ENCODE assay signal across 8 cellular contexts in the genomic region with DNA sequence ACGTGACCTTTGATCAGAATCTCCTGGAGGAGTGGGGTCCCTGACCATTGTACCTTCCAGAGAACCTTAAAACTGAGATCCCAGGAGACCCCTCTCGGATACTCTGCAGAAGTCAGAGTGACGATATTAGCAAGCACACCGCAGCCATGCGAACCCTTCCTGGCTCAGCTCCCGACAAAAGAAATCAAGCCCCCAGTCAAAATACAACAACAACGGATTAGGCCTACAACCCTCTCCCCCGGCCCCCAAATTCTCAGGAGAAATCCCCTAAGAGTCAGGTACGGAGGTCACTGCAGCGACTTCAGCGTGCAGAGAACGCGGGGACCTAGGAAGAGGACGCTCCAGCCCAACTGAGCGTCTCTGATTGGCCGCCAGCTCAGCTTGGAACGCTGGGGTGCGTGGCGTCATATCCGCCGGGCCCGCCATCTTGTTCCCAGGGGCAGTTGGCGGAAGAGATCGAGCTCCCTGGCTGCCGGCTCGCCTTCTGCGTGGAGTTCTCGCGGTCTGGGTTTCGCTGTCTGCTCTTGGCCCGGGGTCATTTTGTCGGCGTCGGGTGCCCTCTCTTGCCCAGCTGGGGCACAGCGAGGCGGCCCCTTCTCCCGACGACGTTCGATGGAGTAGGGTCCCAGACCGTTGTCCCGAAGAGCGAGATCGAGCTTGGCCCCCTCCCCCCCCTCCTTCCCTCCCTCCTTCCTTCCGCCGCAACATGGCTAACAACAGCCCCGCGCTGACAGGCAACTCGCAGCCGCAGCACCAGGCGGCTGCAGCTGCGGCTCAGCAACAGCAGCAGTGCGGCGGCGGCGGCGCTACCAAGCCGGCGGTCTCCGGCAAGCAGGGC. TPM values are rescaled to one million over a fixed set of nuclear protein-coding genes. Genes with fewer than 3 reads are reported as not detected.
DNase-seq lines count a peak whose midpoint lies in the region; ATAC-seq, FAIRE-seq and TF ChIP-seq lines count a peak whose summit lies in the region.

A gene with protein sequence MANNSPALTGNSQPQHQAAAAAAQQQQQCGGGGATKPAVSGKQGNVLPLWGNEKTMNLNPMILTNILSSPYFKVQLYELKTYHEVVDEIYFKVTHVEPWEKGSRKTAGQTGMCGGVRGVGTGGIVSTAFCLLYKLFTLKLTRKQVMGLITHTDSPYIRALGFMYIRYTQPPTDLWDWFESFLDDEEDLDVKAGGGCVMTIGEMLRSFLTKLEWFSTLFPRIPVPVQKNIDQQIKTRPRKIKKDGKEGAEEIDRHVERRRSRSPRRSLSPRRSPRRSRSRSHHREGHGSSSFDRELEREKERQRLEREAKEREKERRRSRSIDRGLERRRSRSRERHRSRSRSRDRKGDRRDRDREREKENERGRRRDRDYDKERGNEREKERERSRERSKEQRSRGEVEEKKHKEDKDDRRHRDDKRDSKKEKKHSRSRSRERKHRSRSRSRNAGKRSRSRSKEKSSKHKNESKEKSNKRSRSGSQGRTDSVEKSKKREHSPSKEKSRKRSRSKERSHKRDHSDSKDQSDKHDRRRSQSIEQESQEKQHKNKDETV (plus strand): TSS at position 425 of the 838 bp plus-strand sequence. CDS start 282 bp downstream, at position 707.

- peak within 1 kb of the TSS; percentile 91 for H3K27ac ChIP-seq in epithelial cell of prostate

- DNase-seq in D721Med (ENCODE audit: insufficient read length, low spot score) (peak; percentile 80), HuH-7 (ENCODE audit: low spot score) (peak; percentile 90), OCI-M1 (lab: John Stamatoyannopoulos, UW) (peak; percentile 94), activated T-cell treated with anti-CD3 and anti-CD28 coated beads for 4 hours (peak; percentile 88), epithelial cell of prostate (ENCODE audit: low read depth, low spot score) (peak; percentile 40), mucosa of gallbladder (ENCODE audit: low spot score) (peak; percentile 95)
- peak; percentile 88 to 89 for DNase-seq in stimulated activated CD8-positive, alpha-beta memory T cell treated with anti-CD3 and anti-CD28 coated beads, Interleukin-4, amount 100 ng/mL, for 4 hours (ENCODE audit: low read depth in 2 of 2, low spot score in 1 of 2)

- TF ChIP-seq CTCF in D721Med (IDR thresholded peaks at IDR 0.05; ENCODE audit: insufficient read depth, missing control alignments) = no peak

- ATAC-seq in GM21515 (IDR thresholded peaks at IDR 0.05; ENCODE audit: unreplicated experiment) = peak; percentile 95

- FAIRE-seq in D721Med (lab: Jason Lieb, UNC) = no peak

RNA-seq across cellular contexts. Expression of the gene that starts here (rescaled TPM):
- 35.3 TPM for total RNA-seq in mucosa of gallbladder

Comparison
In these comparisons a context has a peak if more than half of its experiments do, and no peak if none do; other contexts are left out.
1. Peak in every context shown above with its lines: DNase-seq, ATAC-seq and H3K27ac ChIP-seq.
2. DNase-seq: peak in every context shown above with its lines; median percentile 95 in mucosa of gallbladder; 94 in OCI-M1; 90 in HuH-7; 88 in stimulated activated CD8-positive, alpha-beta memory T cell treated with anti-CD3 and anti-CD28 coated beads, Interleukin-4, amount 100 ng/mL, for 4 hours; 88 in activated T-cell treated with anti-CD3 and anti-CD28 coated beads for 4 hours; 80 in D721Med; 40 in epithelial cell of prostate.